Comparison of ENCODE assay signal across 8 cellular contexts in the genomic region with DNA sequence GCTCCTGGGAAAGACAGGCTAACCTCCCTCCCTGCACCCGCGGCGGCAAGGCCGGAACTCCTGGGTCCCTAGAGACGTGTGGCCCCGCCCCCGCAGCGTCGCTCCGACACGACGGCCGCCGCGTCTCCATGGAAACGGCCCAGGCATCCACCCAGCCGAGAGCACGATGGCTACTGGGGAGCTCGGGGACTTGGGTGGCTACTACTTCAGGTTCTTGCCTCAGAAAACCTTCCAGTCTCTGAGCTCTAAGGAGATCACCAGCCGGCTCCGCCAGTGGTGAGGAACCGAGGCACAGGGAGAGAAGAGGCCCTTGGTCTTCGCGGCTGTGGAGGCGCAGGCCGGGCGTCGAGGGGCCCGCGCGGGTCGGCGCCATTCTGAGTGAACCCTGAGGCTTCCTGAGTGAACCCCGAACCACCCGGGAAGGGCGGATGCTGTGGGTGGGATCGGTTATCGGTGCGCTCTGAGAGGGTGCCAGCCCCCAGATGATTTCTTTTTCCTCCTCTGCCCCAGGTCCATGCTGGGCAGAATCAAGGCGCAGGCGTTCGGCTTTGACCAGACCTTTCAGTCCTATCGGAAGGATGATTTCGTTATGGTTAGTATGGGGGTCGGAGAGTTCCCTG. TPM values are rescaled to one million over a fixed set of nuclear protein-coding genes. Genes with fewer than 3 reads are reported as not detected.
DNase-seq lines count a peak whose midpoint lies in the region; ATAC-seq lines count a peak whose summit lies in the region.

Gene CFAP300, plus strand, starts transcription at position 133 of the 620 bp plus-strand sequence. Its CDS starts 34 bp downstream, at position 167.

- ATAC-seq in GM19035 (IDR thresholded peaks at IDR 0.05; ENCODE audit: unreplicated experiment) (peak; percentile 51), left lobe of liver (peak; percentile 41), HG03457 (IDR thresholded peaks at IDR 0.05; ENCODE audit: unreplicated experiment) (no peak), HG02623 (IDR thresholded peaks at IDR 0.05; ENCODE audit: unreplicated experiment) (no peak)

- peak; percentile 91 to 97 (median 94) for DNase-seq in NCI-H1417 (lab: John Stamatoyannopoulos, UW)
- DNase-seq in activated CD4-positive, alpha-beta T cell treated with anti-CD3 and anti-CD28 coated beads for 4 hours = peak; percentile 12 to 35
- peak; percentile 47 for DNase-seq in dermis blood vessel endothelial cell
- DNase-seq in left lobe of liver (ENCODE audit: low spot score) = peak; percentile 46
- peak; percentile 81 for DNase-seq in stimulated activated CD4-positive, alpha-beta T cell treated with anti-CD3 and anti-CD28 coated beads, Interleukin-15, amount 100 ng/mL, for 24 hours

RNA-seq across cellular contexts. Expression of gene CFAP300, which starts in this region (rescaled TPM):
- total RNA-seq in dermis blood vessel endothelial cell = 0.09 TPM in 1 of 2 replicates, not detected in the other
- total RNA-seq in left lobe of liver = not detected

Comparison
In these comparisons a context has a peak if more than half of its experiments do, and no peak if none do; other contexts are left out.
1. Peak in DNase-seq in dermis blood vessel endothelial cell; RNA of the gene not detected or under 1 TPM.
2. Peak in DNase-seq and ATAC-seq in left lobe of liver; RNA of the gene not detected or under 1 TPM.
3. DNase-seq: peak in every context shown above with its lines; median percentile 94 in NCI-H1417; 81 in stimulated activated CD4-positive, alpha-beta T cell treated with anti-CD3 and anti-CD28 coated beads, Interleukin-15, amount 100 ng/mL, for 24 hours; 47 in dermis blood vessel endothelial cell; 46 in left lobe of liver; 24 in activated CD4-positive, alpha-beta T cell treated with anti-CD3 and anti-CD28 coated beads for 4 hours.